ENCODE assay signal across 1 cellular context in the genomic region with DNA sequence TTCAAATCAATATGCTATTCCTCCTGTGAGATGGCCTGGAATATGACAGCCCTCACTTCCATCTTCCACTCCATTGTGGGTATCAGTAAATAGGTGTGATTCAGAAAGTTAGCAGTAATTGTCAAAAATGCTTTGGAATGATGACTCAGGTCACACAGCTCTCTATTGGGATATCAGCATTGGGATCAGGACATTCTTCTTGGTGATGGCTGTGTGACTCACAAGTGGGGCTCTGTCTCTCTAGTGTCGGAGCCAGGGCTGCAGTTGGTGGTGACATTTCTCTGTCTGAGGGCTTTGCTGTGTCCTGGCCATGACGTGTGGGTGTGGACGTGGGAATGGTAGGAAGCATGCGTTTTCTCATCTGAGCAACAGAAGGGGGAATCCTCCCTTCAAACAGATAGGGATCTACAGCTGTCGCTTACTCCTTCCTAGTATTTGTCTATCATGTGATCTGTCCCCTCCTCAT.
TF ChIP-seq lines count a peak whose summit lies in the region.

No MANE protein-coding gene starts in this region.

TF ChIP-seq in K562, 482 proteins besides CTCF, POLR2A, EP300 and RAD21 (continued from another document and continues in another):
- TF ChIP-seq, protein P1, sequence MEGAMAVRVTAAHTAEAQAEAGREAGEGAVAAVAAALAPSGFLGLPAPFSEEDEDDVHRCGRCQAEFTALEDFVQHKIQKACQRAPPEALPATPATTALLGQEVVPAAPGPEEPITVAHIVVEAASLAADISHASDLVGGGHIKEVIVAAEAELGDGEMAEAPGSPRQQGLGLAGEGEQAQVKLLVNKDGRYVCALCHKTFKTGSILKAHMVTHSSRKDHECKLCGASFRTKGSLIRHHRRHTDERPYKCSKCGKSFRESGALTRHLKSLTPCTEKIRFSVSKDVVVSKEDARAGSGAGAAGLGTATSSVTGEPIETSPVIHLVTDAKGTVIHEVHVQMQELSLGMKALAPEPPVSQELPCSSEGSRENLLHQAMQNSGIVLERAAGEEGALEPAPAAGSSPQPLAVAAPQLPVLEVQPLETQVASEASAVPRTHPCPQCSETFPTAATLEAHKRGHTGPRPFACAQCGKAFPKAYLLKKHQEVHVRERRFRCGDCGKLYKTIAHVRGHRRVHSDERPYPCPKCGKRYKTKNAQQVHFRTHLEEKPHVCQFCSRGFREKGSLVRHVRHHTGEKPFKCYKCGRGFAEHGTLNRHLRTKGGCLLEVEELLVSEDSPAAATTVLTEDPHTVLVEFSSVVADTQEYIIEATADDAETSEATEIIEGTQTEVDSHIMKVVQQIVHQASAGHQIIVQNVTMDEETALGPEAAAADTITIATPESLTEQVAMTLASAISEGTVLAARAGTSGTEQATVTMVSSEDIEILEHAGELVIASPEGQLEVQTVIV (CRISPR knock-in tag; IDR thresholded peaks at IDR 0.05; ENCODE audit: borderline replicate concordance): no peak
- TF ChIP-seq, protein P2, sequence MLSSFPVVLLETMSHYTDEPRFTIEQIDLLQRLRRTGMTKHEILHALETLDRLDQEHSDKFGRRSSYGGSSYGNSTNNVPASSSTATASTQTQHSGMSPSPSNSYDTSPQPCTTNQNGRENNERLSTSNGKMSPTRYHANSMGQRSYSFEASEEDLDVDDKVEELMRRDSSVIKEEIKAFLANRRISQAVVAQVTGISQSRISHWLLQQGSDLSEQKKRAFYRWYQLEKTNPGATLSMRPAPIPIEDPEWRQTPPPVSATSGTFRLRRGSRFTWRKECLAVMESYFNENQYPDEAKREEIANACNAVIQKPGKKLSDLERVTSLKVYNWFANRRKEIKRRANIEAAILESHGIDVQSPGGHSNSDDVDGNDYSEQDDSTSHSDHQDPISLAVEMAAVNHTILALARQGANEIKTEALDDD (IDR thresholded peaks at IDR 0.05): 0 out of 2 replicates have a peak, but pooled peaks have one; percentile 15
- TF ChIP-seq PURB (CRISPR knock-in tag; IDR thresholded peaks at IDR 0.05; ENCODE audit: low read depth) (no peak), NELFE (IDR thresholded peaks at IDR 0.05; ENCODE audit: insufficient read depth, insufficient read length) (no peak), PTRF (tag; IDR thresholded peaks at IDR 0.05) (0 out of 2 replicates have a peak, but pooled peaks have one; percentile 31), L3MBTL2 (IDR thresholded peaks at IDR 0.05) (peak; percentile 51; the same call in 1 of the 2 replicates), FOS (IDR thresholded peaks at IDR 0.05; ENCODE audit: extremely low read depth, insufficient read length) (peak; percentile 73), HMG20A (CRISPR knock-in tag; conservative IDR thresholded peaks at IDR 0.05) (no peak), SMARCC2 (IDR thresholded peaks at IDR 0.05; ENCODE audit: low read depth) (peak; percentile 79), FOSL1 (tag; conservative IDR thresholded peaks at IDR 0.05) (peak; percentile 99), MYC (IDR thresholded peaks at IDR 0.05; ENCODE audit: low read depth, low read length) (no peak), MYC (CRISPR knock-in tag; IDR thresholded peaks at IDR 0.05; ENCODE audit: borderline replicate concordance, low read depth) (no peak), KLF6 (CRISPR knock-in tag; IDR thresholded peaks at IDR 0.05; ENCODE audit: borderline replicate concordance) (no peak), NR2F6 (CRISPR knock-in tag; IDR thresholded peaks at IDR 0.05) (no peak), MBD2 (IDR thresholded peaks at IDR 0.05; ENCODE audit: borderline replicate concordance, low read depth) (0 out of 2 replicates have a peak, but pooled peaks have one; percentile 36), HEY1 (CRISPR knock-in tag; IDR thresholded peaks at IDR 0.05; ENCODE audit: borderline replicate concordance) (no peak), KDM1A (IDR thresholded peaks at IDR 0.05) (peak; percentile 56 to 65; a peak in 2 of 4 replicates), ZNF75A (CRISPR knock-in tag; IDR thresholded peaks at IDR 0.05) (no peak), ZNF778 (CRISPR knock-in tag; IDR thresholded peaks at IDR 0.05) (no peak), CBFA2T3 (IDR thresholded peaks at IDR 0.05) (peak; percentile 52; the same call in 1 of the 2 replicates), MYBL2 (IDR thresholded peaks at IDR 0.05; ENCODE audit: low read depth) (no peak), MYBL2 (CRISPR knock-in tag; IDR thresholded peaks at IDR 0.05; ENCODE audit: borderline replicate concordance) (no peak), YY1 (IDR thresholded peaks at IDR 0.05; ENCODE audit: borderline replicate concordance in 1 of 3, control insufficient read depth in 1 of 3, extremely low read depth in 1 of 3, insufficient read depth in 3 of 3, insufficient read length in 1 of 3, insufficient replicate concordance in 2 of 3, low read depth in 1 of 3, low read length in 2 of 3) (peak in 1 of 3 experiments; percentile 49), SPI1 (IDR thresholded peaks at IDR 0.05; ENCODE audit: borderline replicate concordance, low read depth, low read length) (no peak), EHMT2 (IDR thresholded peaks at IDR 0.05) (peak; percentile 91), CBFB (CRISPR knock-in tag; IDR thresholded peaks at IDR 0.05) (no peak), MTA1 (IDR thresholded peaks at IDR 0.05; ENCODE audit: borderline replicate concordance) (peak; percentile 74), ZNF143 (CRISPR knock-in tag; IDR thresholded peaks at IDR 0.05) (no peak), DIDO1 (tag; IDR thresholded peaks at IDR 0.05; ENCODE audit: low read depth) (no peak)
- TF ChIP-seq, protein P3, sequence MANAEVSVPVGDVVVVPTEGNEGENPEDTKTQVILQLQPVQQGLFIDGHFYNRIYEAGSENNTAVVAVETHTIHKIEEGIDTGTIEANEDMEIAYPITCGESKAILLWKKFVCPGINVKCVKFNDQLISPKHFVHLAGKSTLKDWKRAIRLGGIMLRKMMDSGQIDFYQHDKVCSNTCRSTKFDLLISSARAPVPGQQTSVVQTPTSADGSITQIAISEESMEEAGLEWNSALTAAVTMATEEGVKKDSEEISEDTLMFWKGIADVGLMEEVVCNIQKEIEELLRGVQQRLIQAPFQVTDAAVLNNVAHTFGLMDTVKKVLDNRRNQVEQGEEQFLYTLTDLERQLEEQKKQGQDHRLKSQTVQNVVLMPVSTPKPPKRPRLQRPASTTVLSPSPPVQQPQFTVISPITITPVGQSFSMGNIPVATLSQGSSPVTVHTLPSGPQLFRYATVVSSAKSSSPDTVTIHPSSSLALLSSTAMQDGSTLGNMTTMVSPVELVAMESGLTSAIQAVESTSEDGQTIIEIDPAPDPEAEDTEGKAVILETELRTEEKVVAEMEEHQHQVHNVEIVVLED (CRISPR knock-in tag; IDR thresholded peaks at IDR 0.05): no peak
- TF ChIP-seq, protein P4, sequence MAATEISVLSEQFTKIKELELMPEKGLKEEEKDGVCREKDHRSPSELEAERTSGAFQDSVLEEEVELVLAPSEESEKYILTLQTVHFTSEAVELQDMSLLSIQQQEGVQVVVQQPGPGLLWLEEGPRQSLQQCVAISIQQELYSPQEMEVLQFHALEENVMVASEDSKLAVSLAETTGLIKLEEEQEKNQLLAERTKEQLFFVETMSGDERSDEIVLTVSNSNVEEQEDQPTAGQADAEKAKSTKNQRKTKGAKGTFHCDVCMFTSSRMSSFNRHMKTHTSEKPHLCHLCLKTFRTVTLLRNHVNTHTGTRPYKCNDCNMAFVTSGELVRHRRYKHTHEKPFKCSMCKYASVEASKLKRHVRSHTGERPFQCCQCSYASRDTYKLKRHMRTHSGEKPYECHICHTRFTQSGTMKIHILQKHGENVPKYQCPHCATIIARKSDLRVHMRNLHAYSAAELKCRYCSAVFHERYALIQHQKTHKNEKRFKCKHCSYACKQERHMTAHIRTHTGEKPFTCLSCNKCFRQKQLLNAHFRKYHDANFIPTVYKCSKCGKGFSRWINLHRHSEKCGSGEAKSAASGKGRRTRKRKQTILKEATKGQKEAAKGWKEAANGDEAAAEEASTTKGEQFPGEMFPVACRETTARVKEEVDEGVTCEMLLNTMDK (IDR thresholded peaks at IDR 0.05; ENCODE audit: borderline replicate concordance, insufficient read depth, low read depth, low read length, poor library complexity, severe bottlenecking): no peak
- TF ChIP-seq, protein P5, sequence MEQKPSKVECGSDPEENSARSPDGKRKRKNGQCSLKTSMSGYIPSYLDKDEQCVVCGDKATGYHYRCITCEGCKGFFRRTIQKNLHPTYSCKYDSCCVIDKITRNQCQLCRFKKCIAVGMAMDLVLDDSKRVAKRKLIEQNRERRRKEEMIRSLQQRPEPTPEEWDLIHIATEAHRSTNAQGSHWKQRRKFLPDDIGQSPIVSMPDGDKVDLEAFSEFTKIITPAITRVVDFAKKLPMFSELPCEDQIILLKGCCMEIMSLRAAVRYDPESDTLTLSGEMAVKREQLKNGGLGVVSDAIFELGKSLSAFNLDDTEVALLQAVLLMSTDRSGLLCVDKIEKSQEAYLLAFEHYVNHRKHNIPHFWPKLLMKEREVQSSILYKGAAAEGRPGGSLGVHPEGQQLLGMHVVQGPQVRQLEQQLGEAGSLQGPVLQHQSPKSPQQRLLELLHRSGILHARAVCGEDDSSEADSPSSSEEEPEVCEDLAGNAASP (IDR thresholded peaks at IDR 0.05): no peak
- TF ChIP-seq, protein P6, sequence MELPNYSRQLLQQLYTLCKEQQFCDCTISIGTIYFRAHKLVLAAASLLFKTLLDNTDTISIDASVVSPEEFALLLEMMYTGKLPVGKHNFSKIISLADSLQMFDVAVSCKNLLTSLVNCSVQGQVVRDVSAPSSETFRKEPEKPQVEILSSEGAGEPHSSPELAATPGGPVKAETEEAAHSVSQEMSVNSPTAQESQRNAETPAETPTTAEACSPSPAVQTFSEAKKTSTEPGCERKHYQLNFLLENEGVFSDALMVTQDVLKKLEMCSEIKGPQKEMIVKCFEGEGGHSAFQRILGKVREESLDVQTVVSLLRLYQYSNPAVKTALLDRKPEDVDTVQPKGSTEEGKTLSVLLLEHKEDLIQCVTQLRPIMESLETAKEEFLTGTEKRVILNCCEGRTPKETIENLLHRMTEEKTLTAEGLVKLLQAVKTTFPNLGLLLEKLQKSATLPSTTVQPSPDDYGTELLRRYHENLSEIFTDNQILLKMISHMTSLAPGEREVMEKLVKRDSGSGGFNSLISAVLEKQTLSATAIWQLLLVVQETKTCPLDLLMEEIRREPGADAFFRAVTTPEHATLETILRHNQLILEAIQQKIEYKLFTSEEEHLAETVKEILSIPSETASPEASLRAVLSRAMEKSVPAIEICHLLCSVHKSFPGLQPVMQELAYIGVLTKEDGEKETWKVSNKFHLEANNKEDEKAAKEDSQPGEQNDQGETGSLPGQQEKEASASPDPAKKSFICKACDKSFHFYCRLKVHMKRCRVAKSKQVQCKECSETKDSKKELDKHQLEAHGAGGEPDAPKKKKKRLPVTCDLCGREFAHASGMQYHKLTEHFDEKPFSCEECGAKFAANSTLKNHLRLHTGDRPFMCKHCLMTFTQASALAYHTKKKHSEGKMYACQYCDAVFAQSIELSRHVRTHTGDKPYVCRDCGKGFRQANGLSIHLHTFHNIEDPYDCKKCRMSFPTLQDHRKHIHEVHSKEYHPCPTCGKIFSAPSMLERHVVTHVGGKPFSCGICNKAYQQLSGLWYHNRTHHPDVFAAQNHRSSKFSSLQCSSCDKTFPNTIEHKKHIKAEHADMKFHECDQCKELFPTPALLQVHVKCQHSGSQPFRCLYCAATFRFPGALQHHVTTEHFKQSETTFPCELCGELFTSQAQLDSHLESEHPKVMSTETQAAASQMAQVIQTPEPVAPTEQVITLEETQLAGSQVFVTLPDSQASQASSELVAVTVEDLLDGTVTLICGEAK (IDR thresholded peaks at IDR 0.05): no peak
- TF ChIP-seq, protein P6 (CRISPR knock-in tag; IDR thresholded peaks at IDR 0.05): no peak
- TF ChIP-seq, protein P7, sequence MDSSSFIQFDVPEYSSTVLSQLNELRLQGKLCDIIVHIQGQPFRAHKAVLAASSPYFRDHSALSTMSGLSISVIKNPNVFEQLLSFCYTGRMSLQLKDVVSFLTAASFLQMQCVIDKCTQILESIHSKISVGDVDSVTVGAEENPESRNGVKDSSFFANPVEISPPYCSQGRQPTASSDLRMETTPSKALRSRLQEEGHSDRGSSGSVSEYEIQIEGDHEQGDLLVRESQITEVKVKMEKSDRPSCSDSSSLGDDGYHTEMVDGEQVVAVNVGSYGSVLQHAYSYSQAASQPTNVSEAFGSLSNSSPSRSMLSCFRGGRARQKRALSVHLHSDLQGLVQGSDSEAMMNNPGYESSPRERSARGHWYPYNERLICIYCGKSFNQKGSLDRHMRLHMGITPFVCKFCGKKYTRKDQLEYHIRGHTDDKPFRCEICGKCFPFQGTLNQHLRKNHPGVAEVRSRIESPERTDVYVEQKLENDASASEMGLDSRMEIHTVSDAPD (CRISPR knock-in tag; IDR thresholded peaks at IDR 0.05): no peak
